In genomic region chr4:169399976-169400767, GRCh38 we compare ENCODE assay signal across 15 cellular contexts.
A peak's percentile ranks its signal among the peaks of the same experiment; 100 is the strongest.
DNase-seq lines count a peak whose midpoint lies in the region; ATAC-seq and TF ChIP-seq lines count a peak whose summit lies in the region.
"Had no signal": no experiment of that assay in that cellular context is flagged by ENCODE, and none has a peak within 500 bp of the region (broad histone marks: within the 10 kb centered on the region; RNA-seq: fewer than 3 reads in every experiment).

No MANE protein-coding gene starts in this region.

- ATAC-seq in GM18858 (IDR thresholded peaks at IDR 0.05; ENCODE audit: unreplicated experiment) (peak; percentile 73), GM21529 (IDR thresholded peaks at IDR 0.05; ENCODE audit: unreplicated experiment) (peak; percentile 78), HG03280 (IDR thresholded peaks at IDR 0.05; ENCODE audit: unreplicated experiment) (peak; percentile 57), GM18505 (IDR thresholded peaks at IDR 0.05; ENCODE audit: unreplicated experiment) (no peak)
- ATAC-seq: upper lobe of right lung had no signal

- TF ChIP-seq CTCF in epithelial cell of esophagus (IDR thresholded peaks at IDR 0.05; ENCODE audit: insufficient read depth, low read depth, low read length, missing control alignments) = no peak

- peak; percentile 73 for DNase-seq in epithelial cell of esophagus (ENCODE audit: low read depth)
- DNase-seq in ecto neural progenitor cell (ENCODE audit: low spot score) = no peak
- DNase-seq in NCI-H2227 treated with DMSO at 0.1 percent for 48 hours (lab: John Stamatoyannopoulos, UW) = no peak
- no peak for DNase-seq in NCI-H1105 treated with DMSO at 0.1 percent for 48 hours (lab: John Stamatoyannopoulos, UW)
- DNase-seq: effector CD4-positive, alpha-beta T cell; foreskin fibroblast; NCI-H1092 treated with DMSO at 0.1 percent for 48 hours; NCI-H2171 treated with DMSO at 0.1 percent for 48 hours; SK-N-SH; stimulated activated CD4-positive, alpha-beta T cell treated with anti-CD3 and anti-CD28 coated beads, Interleukin-1b, Interleukin-23, amount 100 ng/mL, for 48 hours; upper lobe of right lung had no signal

- no peak for TF ChIP-seq POLR2A in GM18505 (IDR thresholded peaks at IDR 0.05; ENCODE audit: borderline replicate concordance, extremely low read depth, insufficient read depth, insufficient read length)

- H3K4me3 ChIP-seq in epithelial cell of esophagus (ENCODE audit: low read length) = no peak overlapping the region
- H3K4me3 ChIP-seq: upper lobe of right lung had no signal
